Comparison of ENCODE assay signal across 8 cellular contexts in the genomic region with DNA sequence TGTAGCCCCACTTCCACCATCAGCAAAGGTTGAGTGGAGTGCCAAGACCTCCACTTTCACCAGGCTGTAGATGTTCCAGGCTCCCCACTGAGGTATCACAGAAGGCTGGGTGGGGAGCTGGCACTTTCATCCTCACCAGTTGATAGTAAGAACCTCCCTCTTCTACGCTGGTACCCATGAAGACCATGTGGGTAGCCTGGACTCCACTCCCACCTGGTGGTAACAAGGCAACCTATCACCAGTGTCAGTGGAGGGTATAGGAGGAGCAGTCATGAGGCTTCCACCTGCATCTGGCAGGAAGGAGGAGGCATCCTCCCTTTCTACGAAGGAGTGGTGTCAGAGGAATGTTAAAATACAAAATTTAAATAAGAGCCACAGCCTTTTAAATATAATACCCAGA. TPM values are rescaled to one million over a fixed set of nuclear protein-coding genes. Genes with fewer than 3 reads are reported as not detected.
DNase-seq lines count a peak whose midpoint lies in the region; ATAC-seq and TF ChIP-seq lines count a peak whose summit lies in the region.
"Had no signal": no experiment of that assay in that cellular context is flagged by ENCODE, and none has a peak within 500 bp of the region (broad histone marks: within the 10 kb centered on the region; RNA-seq: fewer than 3 reads in every experiment).

No MANE protein-coding gene starts in this region.

- peaks cover 9 to 20% of the 10 kb centered on the region in 2 experiments for H3K4me1 Mint-ChIP-seq in H9

- no peak overlapping the region for H2BK15ac ChIP-seq in H9 (ENCODE audit: low read depth, low read length)

- DNase-seq in H9 (peak; percentile 34), kidney epithelial cell (ENCODE audit: low read depth) (no peak), UCSD-AML1 (lab: John Stamatoyannopoulos, UW; ENCODE audit: unreplicated experiment) (no peak), LoVo (ENCODE audit: low spot score) (no peak)
- DNase-seq: spleen had no signal

- no peak overlapping the region for H2AFZ ChIP-seq in H9 (ENCODE audit: low read length)
- H2AFZ ChIP-seq in OCI-LY3 (ENCODE audit: low read depth, low read length): no peak overlapping the region

- no CpG with 5 or more reads among the region's 2 CpGs for WGBS in H9 (ENCODE audit: extremely low coverage, insufficient read length, low lambda C conversion rate)

- no peak overlapping the region for H4K91ac ChIP-seq in H9 (ENCODE audit: insufficient read length, low read depth, low read length)

- H3K9me3 Mint-ChIP-seq in H9: no peaks in the 10 kb centered on the region

- no peak overlapping the region for H3K56ac ChIP-seq in H9 (ENCODE audit: insufficient read length, low read depth, low read length)

- no peaks in the 10 kb centered on the region for H3K79me1 ChIP-seq in H9 (ENCODE audit: insufficient read depth, low read depth, low read length, poor library complexity, severe bottlenecking)

- H3K36me3 ChIP-seq in OCI-LY3 (replicated peaks; ENCODE audit: low read depth, low read length) (peaks cover 5% of the 10 kb centered on the region), kidney epithelial cell (ENCODE audit: control insufficient read depth, insufficient read depth, low read length) (no peaks in the 10 kb centered on the region)

- no peak overlapping the region for H2BK20ac ChIP-seq in H9 (ENCODE audit: low read depth, low read length, poor library complexity, severe bottlenecking)

- no peak overlapping the region for H2BK12ac ChIP-seq in H9 (ENCODE audit: insufficient read length, low read depth, low read length)

- no peak overlapping the region for H3K18ac ChIP-seq in H9 (ENCODE audit: insufficient read length, low read depth, low read length)

- no peak overlapping the region for H3K27ac Mint-ChIP-seq in H9

- H3K9me3 ChIP-seq in H9 (ENCODE audit: control insufficient read depth, low read depth, low read length) (no peaks in the 10 kb centered on the region), OCI-LY3 (ENCODE audit: insufficient read depth, low read length) (no peaks in the 10 kb centered on the region)
- H3K9me3 ChIP-seq: spleen had no signal

- H3K23ac ChIP-seq in H9 (ENCODE audit: insufficient read length, low read depth, low read length): no peak overlapping the region

- ATAC-seq in GM18505 (IDR thresholded peaks at IDR 0.05; ENCODE audit: unreplicated experiment): peak; percentile 41
- ATAC-seq in GM18858 (IDR thresholded peaks at IDR 0.05; ENCODE audit: unreplicated experiment): no peak

- H3K4me1 ChIP-seq in H9 (ENCODE audit: insufficient read depth, low read length) (no peaks in the 10 kb centered on the region; the same call in 1 of the 2 replicates), OCI-LY3 (ENCODE audit: low read length) (peaks cover 8% of the 10 kb centered on the region)

- H3K27ac ChIP-seq in H9 (ENCODE audit: insufficient read length, low read depth, low read length): no peak overlapping the region
- H3K27ac ChIP-seq in OCI-LY3 (ENCODE audit: low read length): no peak overlapping the region
- H3K27ac ChIP-seq: spleen had no signal

- H2AK5ac ChIP-seq in H9 (ENCODE audit: insufficient read length, low read length): no peak overlapping the region

- H4K8ac ChIP-seq in H9 (replicated peaks; ENCODE audit: insufficient read length, low read depth, low read length): no peak overlapping the region

- H3K9ac ChIP-seq in H9 (ENCODE audit: extremely low read depth, insufficient read length, low read length) (no peak overlapping the region), OCI-LY3 (ENCODE audit: low read length) (no peak overlapping the region)

- H3K4me2 ChIP-seq in H9 (ENCODE audit: insufficient read depth, insufficient read length, low read length) (no peak overlapping the region), OCI-LY3 (ENCODE audit: low read length) (no peak overlapping the region)

- H3K14ac ChIP-seq in H9 (ENCODE audit: insufficient read depth, low read length): no peak overlapping the region

- no peak for TF ChIP-seq POLR2A in GM18505 (IDR thresholded peaks at IDR 0.05; ENCODE audit: borderline replicate concordance, extremely low read depth, insufficient read depth, insufficient read length)

- peaks cover 4% of the 10 kb centered on the region for H3K23me2 ChIP-seq in H9 (ENCODE audit: insufficient read length, low read depth, low read length, poor library complexity, severe bottlenecking)

- no peaks in the 10 kb centered on the region for H3K79me2 ChIP-seq in H9 (ENCODE audit: insufficient read depth, low read length)
- H3K79me2 ChIP-seq in OCI-LY3 (ENCODE audit: low read length): peaks cover 4% of the 10 kb centered on the region; the same call in 1 of the 2 replicates

- H3K27me3 ChIP-seq in H9 (ENCODE audit: insufficient read depth, low read length): no peaks in the 10 kb centered on the region
- H3K27me3 ChIP-seq in OCI-LY3 (ENCODE audit: low read depth, low read length): no peaks in the 10 kb centered on the region
- no peaks in the 10 kb centered on the region for H3K27me3 ChIP-seq in kidney epithelial cell (ENCODE audit: control insufficient read depth, insufficient read depth, low read length)
- H3K27me3 ChIP-seq: spleen had no signal

- peaks cover 0 to 20% (median 19%) of the 10 kb centered on the region in 3 experiments; a peak in 5 of 7 replicates for H3K36me3 Mint-ChIP-seq in H9 (ENCODE audit: insufficient read depth in 1 of 3, low read depth in 3 of 3)

- H4K5ac ChIP-seq in H9 (ENCODE audit: insufficient read length, low read depth, low read length): no peak overlapping the region

- no peak overlapping the region for H3T11ph ChIP-seq in H9 (ENCODE audit: low read length)

- no peak overlapping the region for H2BK5ac ChIP-seq in H9 (ENCODE audit: insufficient read length, low read length)

- peaks cover under 1% of the 10 kb centered on the region for H3K27me3 Mint-ChIP-seq in H9 (ENCODE audit: low read depth)

- no peak overlapping the region for H3K4ac ChIP-seq in H9 (ENCODE audit: low read depth, low read length)

- no peak overlapping the region for H2BK120ac ChIP-seq in H9 (ENCODE audit: low read depth, low read length, poor library complexity, severe bottlenecking)

- H3K4me3 ChIP-seq in OCI-LY3 (ENCODE audit: low read length) (no peak overlapping the region), kidney epithelial cell (ENCODE audit: low read depth, low read length) (no peak overlapping the region)
- H3K4me3 ChIP-seq: spleen had no signal

- TF ChIP-seq CTCF in H9 (conservative IDR thresholded peaks at IDR 0.05) (peak; percentile 45), OCI-LY3 (IDR thresholded peaks at IDR 0.05; ENCODE audit: low read depth, low read length) (peak; percentile 53), kidney epithelial cell (IDR thresholded peaks at IDR 0.05; ENCODE audit: insufficient read depth, low read length, poor library complexity, severe bottlenecking) (peak; percentile 15)

- H4K20me1 ChIP-seq in H9 (ENCODE audit: control insufficient read depth, insufficient read depth, insufficient read length) (no peaks in the 10 kb centered on the region), OCI-LY3 (ENCODE audit: insufficient read depth, low read length) (no peaks in the 10 kb centered on the region)

- H3K4me3 Mint-ChIP-seq in H9: no peak overlapping the region

RNA-seq across cellular contexts. Expression of gene SMIM30, which starts 4.4 kb away (rescaled TPM):
- total RNA-seq in H9 (2021): 31.1 and 32.3 TPM in 2 replicates
- 48.7 and 54.9 TPM in 2 replicates for total RNA-seq in kidney epithelial cell

RNA-seq across cellular contexts. Expression of gene GPR85, which starts 27.3 kb away (rescaled TPM):
- not detected in 2 replicates for total RNA-seq in H9 (2021)
- 0.42 TPM in 1 of 2 replicates, not detected in the other for total RNA-seq in kidney epithelial cell
